In the genomic region with DNA sequence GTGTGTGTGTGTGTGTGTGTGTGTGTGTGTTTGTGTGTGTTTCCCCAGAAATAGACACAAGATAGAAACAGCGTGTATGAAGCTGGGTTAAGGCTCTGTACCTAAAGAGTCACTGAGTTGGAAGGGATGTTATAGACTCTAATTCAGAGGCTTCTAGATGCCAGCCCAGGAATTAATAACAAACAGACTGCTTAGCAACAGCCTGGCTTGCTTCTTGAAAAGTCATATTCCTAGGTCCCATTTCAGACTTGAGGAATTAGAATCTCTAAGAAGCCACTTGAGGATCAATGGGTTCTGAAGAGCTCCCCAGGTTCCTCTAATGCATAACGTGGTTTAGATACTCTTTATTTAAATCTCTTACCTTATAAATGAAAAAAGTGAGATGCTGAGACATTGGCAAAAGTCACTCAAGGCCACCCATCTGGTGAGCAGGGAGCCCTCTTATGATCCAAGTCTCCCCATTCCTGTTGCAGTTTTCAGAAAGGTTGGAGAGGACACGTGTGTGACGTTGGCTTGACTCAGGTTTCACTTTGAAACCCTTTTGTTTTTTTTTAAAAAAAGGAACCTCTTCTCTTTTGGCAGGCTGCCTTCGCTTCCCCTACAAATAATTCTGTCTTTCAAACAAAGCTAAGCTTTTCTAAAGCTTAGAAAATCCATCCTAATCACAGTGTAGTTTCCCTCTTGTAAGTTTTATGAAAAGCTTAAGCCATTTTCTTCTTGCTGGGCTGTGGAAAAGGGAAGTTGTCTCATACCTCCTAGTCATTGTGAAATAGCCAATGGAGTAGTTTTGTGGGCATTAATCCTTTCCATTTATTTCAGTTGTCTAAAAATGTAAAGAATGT, we compare ENCODE assay signal across 11 cellular contexts.
DNase-seq lines count a peak whose midpoint lies in the region; ATAC-seq, FAIRE-seq and TF ChIP-seq lines count a peak whose summit lies in the region.
"Had no signal": no experiment of that assay in that cellular context is flagged by ENCODE, and none has a peak within 500 bp of the region (broad histone marks: within the 10 kb centered on the region; RNA-seq: fewer than 3 reads in every experiment).

No MANE protein-coding gene starts in this region.

- ATAC-seq in GM12878 (peak; percentile 49), psoas muscle (no peak)

- H3F3A ChIP-seq in MM.1S (ENCODE audit: insufficient read depth, low read length): no peaks in the 10 kb centered on the region

- peaks cover 8% of the 10 kb centered on the region for H3K4me1 Mint-ChIP-seq in T-helper 2 cell treated with Interferon-gamma antibody and Interleukin-4, amounts not matched to agents 5 μg/mL and 100 μg/mL, for 36 hours (ENCODE audit: low read depth)

- H3K79me2 ChIP-seq in GM12878 (ENCODE audit: control insufficient read depth, insufficient read depth, low read length) (no peaks in the 10 kb centered on the region), MM.1S (ENCODE audit: low read length) (no peaks in the 10 kb centered on the region)

- TF ChIP-seq POLR2A in GM12878 (IDR thresholded peaks at IDR 0.05; ENCODE audit: low read depth, low read length): no peak
- TF ChIP-seq POLR2A in spleen (IDR thresholded peaks at IDR 0.05): no peak

- peaks cover 14% of the 10 kb centered on the region for H3K36me3 Mint-ChIP-seq in T-helper 2 cell treated with Interferon-gamma antibody and Interleukin-4, amounts not matched to agents 5 μg/mL and 100 μg/mL, for 36 hours (ENCODE audit: low read depth)

- H3K9ac ChIP-seq in GM12878 (ENCODE audit: control insufficient read depth, insufficient read depth, low read length) (no peak overlapping the region), rectal smooth muscle tissue (ENCODE audit: low read length) (no peak overlapping the region), MM.1S (ENCODE audit: low read length) (no peak overlapping the region)

- RAD21 ChIA-PET in GM12878 (lab: Charles Lee; ENCODE audit: unreplicated experiment): interaction anchor here (0.9 to 1.1 kb wide), 2 partner anchors 19 to 22 kb away, joined by 3 read pairs; no protein-coding TSS in a partner anchor

- H3K9me3 Mint-ChIP-seq in T-helper 2 cell treated with Interferon-gamma antibody and Interleukin-4, amounts not matched to agents 5 μg/mL and 100 μg/mL, for 36 hours: peaks cover 36% of the 10 kb centered on the region

- no peaks in the 10 kb centered on the region for H4K20me1 ChIP-seq in GM12878 (ENCODE audit: control insufficient read depth, insufficient read depth)
- H4K20me1 ChIP-seq in MM.1S (ENCODE audit: insufficient read depth, low read length): no peaks in the 10 kb centered on the region

- peak overlapping the region; percentile 80 for H3K27ac Mint-ChIP-seq in T-helper 2 cell treated with Interferon-gamma antibody and Interleukin-4, amounts not matched to agents 5 μg/mL and 100 μg/mL, for 36 hours

- peak overlapping the region; percentile 30 for H3K4me3 Mint-ChIP-seq in T-helper 2 cell treated with Interferon-gamma antibody and Interleukin-4, amounts not matched to agents 5 μg/mL and 100 μg/mL, for 36 hours

- POLR2A ChIA-PET in GM12878 (lab: Charles Lee): interaction anchor here (0.5 to 1.3 kb wide), 5 partner anchors 9 to 1209 kb away, joined by 3 to 5 read pairs (median 3); no protein-coding TSS in a partner anchor

- FAIRE-seq in GM12878 (lab: Jason Lieb, UNC): no peak
- FAIRE-seq: H1 had no signal

- H3K4me2 ChIP-seq in GM12878 (ENCODE audit: control insufficient read depth, insufficient read depth): no peak overlapping the region; the same call in 1 of the 2 replicates
- H3K4me2 ChIP-seq in MM.1S (ENCODE audit: low read depth, low read length): no peak overlapping the region

- peak overlapping the region; percentile 15; the same call in 1 of the 2 replicates for H2AFZ ChIP-seq in GM12878 (ENCODE audit: control insufficient read depth, low read depth, low read length)
- H2AFZ ChIP-seq in MM.1S (ENCODE audit: low read length): no peak overlapping the region

- no peak for DNase-seq in T-helper 2 cell treated with Interferon-gamma antibody and Interleukin-4, amounts not matched to agents 5 μg/mL and 100 μg/mL, for 36 hours (ENCODE audit: low spot score)
- DNase-seq in T-helper 2 cell (no peak), NCI-H2171 treated with DMSO at 0.1 percent for 48 hours (lab: John Stamatoyannopoulos, UW) (peak; percentile 57), GM12878 (ENCODE audit: low read depth, low spot score) (no peak), MM.1S (no peak), psoas muscle (no peak), spleen (no peak)
- DNase-seq: stimulated activated CD4-positive, alpha-beta T cell treated with anti-CD3 and anti-CD28 coated beads, Interleukin-2, amount 100 ng/mL, for 48 hours had no signal

- TF ChIP-seq EP300 in GM12878 (IDR thresholded peaks at IDR 0.05; ENCODE audit: borderline replicate concordance in 1 of 2, control insufficient read depth in 1 of 2, low read depth in 2 of 2, low read length in 2 of 2): no peak

- H3K27ac ChIP-seq in GM12878 (ENCODE audit: control insufficient read depth, insufficient read depth) (no peak overlapping the region; the same call in 1 of the 2 replicates), rectal smooth muscle tissue (ENCODE audit: low read depth, low read length) (peak overlapping the region; percentile 66), MM.1S (ENCODE audit: low read length) (no peak overlapping the region), psoas muscle (no peak overlapping the region), spleen (peak overlapping the region in 1 of 8 donors; percentile 16)

- 22% methylated on average over 5 of the region's 5 CpGs for WGBS in GM12878 (ENCODE audit: insufficient coverage, insufficient replicate concordance, low lambda C conversion rate, missing lambda C conversion rate)
- WGBS in psoas muscle, 3 donors: 29 to 42% (median 34%) methylated on average over 5 of the region's 5 CpGs
- 34 to 46% (median 36%) methylated on average over 5 of the region's 5 CpGs for WGBS in spleen, 5 donors

- H3K27me3 ChIP-seq in GM12878 (replicated peaks in 1 of 2; ENCODE audit: control insufficient read depth in 2 of 2, insufficient read depth in 2 of 2, low read length in 1 of 2): no peaks in the 10 kb centered on the region
- H3K27me3 ChIP-seq in rectal smooth muscle tissue (ENCODE audit: control insufficient read depth, insufficient read depth, low read length): no peaks in the 10 kb centered on the region
- no peaks in the 10 kb centered on the region for H3K27me3 ChIP-seq in MM.1S (replicated peaks; ENCODE audit: insufficient read depth, low read length)
- no peaks in the 10 kb centered on the region for H3K27me3 ChIP-seq in psoas muscle (ENCODE audit: insufficient read depth in 3 of 3, low read length in 2 of 3)
- no peaks in the 10 kb centered on the region for H3K27me3 ChIP-seq in spleen (replicated peaks in 1 of 7)

- intact Hi-C loops in GM12878 (cut with micrococcal nuclease; ENCODE audit: unreplicated experiment) (no loop called here), psoas muscle (cut with DNase I) (no loop called here), spleen (cut with DNase I; ENCODE audit: low total_unique reads) (no loop called here)

- H3K9me3 ChIP-seq in GM12878 (replicated peaks; ENCODE audit: control insufficient read depth, insufficient read depth, low read length) (peaks cover 10% of the 10 kb centered on the region; the same call in 2 of the 3 replicates), MM.1S (replicated peaks; ENCODE audit: insufficient read depth, low read length) (no peaks in the 10 kb centered on the region), psoas muscle (no peaks in the 10 kb centered on the region), spleen (peaks cover 0 to 6% (median under 1%) of the 10 kb centered on the region in 8 donors)

- no peaks in the 10 kb centered on the region for H3K9me2 ChIP-seq in MM.1S (replicated peaks; ENCODE audit: insufficient read depth, low read length)

- no peak for TF ChIP-seq RAD21 in GM12878 (IDR thresholded peaks at IDR 0.05; ENCODE audit: insufficient read depth, low read depth, low read length)

- no peaks in the 10 kb centered on the region for H3K27me3 Mint-ChIP-seq in T-helper 2 cell treated with Interferon-gamma antibody and Interleukin-4, amounts not matched to agents 5 μg/mL and 100 μg/mL, for 36 hours (ENCODE audit: low read depth)

- H3K4me1 ChIP-seq in GM12878 (ENCODE audit: control insufficient read depth, insufficient read depth, low read length) (no peaks in the 10 kb centered on the region), rectal smooth muscle tissue (ENCODE audit: control insufficient read depth, insufficient read depth, low read length) (peaks cover 12% of the 10 kb centered on the region), MM.1S (ENCODE audit: low read length) (no peaks in the 10 kb centered on the region), psoas muscle (no peaks in the 10 kb centered on the region), spleen (peaks cover 0 to 8% (median 0%) of the 10 kb centered on the region in 6 donors)

- TF ChIP-seq CTCF in GM12878 (IDR thresholded peaks at IDR 0.05 in 2 of 3, conservative IDR thresholded peaks at IDR 0.05 in 1 of 3; ENCODE audit: control insufficient read depth in 2 of 3, extremely low read depth in 1 of 3, insufficient read depth in 1 of 3, low read depth in 3 of 3, low read length in 3 of 3): no peak
- no peak for TF ChIP-seq CTCF in MM.1S (IDR thresholded peaks at IDR 0.05; ENCODE audit: low read length)
- TF ChIP-seq CTCF in psoas muscle (IDR thresholded peaks at IDR 0.05): no peak
- no peak for TF ChIP-seq CTCF in spleen (IDR thresholded peaks at IDR 0.05 in 8 of 11, conservative IDR thresholded peaks at IDR 0.05 in 3 of 11)

- BruUV-seq in GM12878 (replicated peaks; lab: Mats Ljungman, UMichigan): no TSS peak

- no peaks in the 10 kb centered on the region for H3K36me3 ChIP-seq in GM12878 (ENCODE audit: control insufficient read depth in 2 of 2, insufficient read depth in 2 of 2, low read length in 1 of 2)
- H3K36me3 ChIP-seq in rectal smooth muscle tissue (ENCODE audit: control insufficient read depth, insufficient read depth, low read length): no peaks in the 10 kb centered on the region
- no peaks in the 10 kb centered on the region for H3K36me3 ChIP-seq in MM.1S (replicated peaks; ENCODE audit: insufficient read depth, low read length)
- H3K36me3 ChIP-seq in psoas muscle (ENCODE audit: insufficient read depth in 1 of 2, low read depth in 1 of 2): no peaks in the 10 kb centered on the region
- no peaks in the 10 kb centered on the region for H3K36me3 ChIP-seq in spleen

- no peak overlapping the region for H3K4me3 ChIP-seq in GM12878
- H3K4me3 ChIP-seq in rectal smooth muscle tissue (ENCODE audit: low read length): no peak overlapping the region
- no peak overlapping the region for H3K4me3 ChIP-seq in MM.1S (ENCODE audit: low read length)
- H3K4me3 ChIP-seq in psoas muscle: no peak overlapping the region
- no peak overlapping the region for H3K4me3 ChIP-seq in spleen
- H3K4me3 ChIP-seq: lung had no signal

- SMC1A ChIA-PET in GM12878 (lab: Charles Lee; ENCODE audit: uncharacterized antibody, unreplicated experiment): interaction anchor here (0.8 to 1.4 kb wide), 7 partner anchors 11 to 283 kb away, joined by 3 to 4 read pairs (median 4); no protein-coding TSS in a partner anchor

- in situ Hi-C loops in GM12878 (cut with MboI): no loop called here

- CTCF ChIA-PET in GM12878 (lab: Yijun Ruan, JAX): interaction anchor here (0.6 to 1.1 kb wide), 2 partner anchors 9 to 176 kb away, joined by 3 read pairs; no protein-coding TSS in a partner anchor

TF ChIP-seq in GM12878, 131 proteins besides CTCF, POLR2A, EP300 and RAD21 (continues in another document):
- 0 out of 2 replicates have a peak, but pooled peaks have one; percentile 10 for TF ChIP-seq JUNB (IDR thresholded peaks at IDR 0.05)
